In the genomic region with DNA sequence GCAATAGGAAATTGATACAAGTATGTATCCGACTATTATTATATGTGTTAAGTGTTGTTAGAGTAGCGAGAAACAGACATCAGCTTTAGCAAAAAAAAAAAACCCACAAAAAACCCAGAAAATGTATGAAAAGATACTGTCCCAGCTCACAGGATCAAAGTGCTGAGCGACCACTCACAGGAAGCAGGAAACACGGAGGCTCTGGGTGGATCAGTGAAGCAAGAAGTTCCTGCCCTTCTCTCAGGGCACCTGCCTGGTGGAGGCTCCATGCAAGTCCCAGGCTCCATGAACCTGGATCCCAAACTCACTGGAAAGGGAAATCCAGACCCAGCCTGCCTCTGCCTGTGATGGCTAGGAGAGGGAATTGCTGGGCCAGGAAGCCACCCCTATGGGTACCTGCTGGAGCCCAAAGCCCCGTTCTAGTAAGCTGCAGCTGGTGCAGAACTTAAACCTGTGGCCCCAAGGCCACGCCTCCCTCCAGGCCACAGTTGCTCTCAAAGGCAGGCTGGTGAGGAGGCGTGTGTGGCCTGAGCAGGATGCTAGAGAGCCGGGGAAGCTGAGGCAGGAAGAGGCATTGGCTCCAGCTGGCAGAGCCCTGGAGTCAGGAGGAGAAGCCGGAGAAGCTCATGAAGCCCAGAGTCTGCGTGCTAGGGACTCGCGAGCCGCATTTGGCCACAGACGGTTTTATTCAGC, we compare ENCODE assay signal across 11 cellular contexts.
DNase-seq lines count a peak whose midpoint lies in the region; ATAC-seq and TF ChIP-seq lines count a peak whose summit lies in the region.
"Had no signal": no experiment of that assay in that cellular context is flagged by ENCODE, and none has a peak within 500 bp of the region (broad histone marks: within the 10 kb centered on the region; RNA-seq: fewer than 3 reads in every experiment).

No MANE protein-coding gene starts in this region.

- H3K4me3 Mint-ChIP-seq in naive thymus-derived CD8-positive, alpha-beta T cell, result peak overlapping the region in 8 of 10 donors; percentile 46 to 67 (median 57)

- no peak for TF ChIP-seq POLR2A in thyroid gland (IDR thresholded peaks at IDR 0.05)

- H3K27ac ChIP-seq in thyroid gland, result no peak overlapping the region
- H3K27ac ChIP-seq: neutrophil had no signal

- H3K36me3 Mint-ChIP-seq in naive thymus-derived CD8-positive, alpha-beta T cell, result no peaks in the 10 kb centered on the region

- no peaks in the 10 kb centered on the region for H3K4me1 ChIP-seq in thyroid gland

- no peaks in the 10 kb centered on the region for H3K36me3 ChIP-seq in thyroid gland
- H3K36me3 ChIP-seq: neutrophil had no signal

- no peaks in the 10 kb centered on the region for H3K27me3 Mint-ChIP-seq in naive thymus-derived CD8-positive, alpha-beta T cell

- TF ChIP-seq CTCF in thyroid gland (IDR thresholded peaks at IDR 0.05), result no peak

- 82 to 83% methylated on average over 12 to 13 of the region's 14 CpGs for WGBS in thyroid gland, 2 donors

- DNase-seq in KBM-7, result peak; percentile 29
- DNase-seq in activated CD8-positive, alpha-beta memory T cell treated with anti-CD3 and anti-CD28 coated beads, Interleukin-2, amount 50 U/mL, for 4 hours, result peak; percentile 26
- peak in 4 of 10 donors; percentile 19 to 55 (median 26) for DNase-seq in naive thymus-derived CD8-positive, alpha-beta T cell
- no peak for DNase-seq in thyroid gland
- DNase-seq in NCI-H345 (lab: John Stamatoyannopoulos, UW), result no peak
- DNase-seq in HuH-7.5 (ENCODE audit: low spot score), result no peak
- DNase-seq: DMS79 treated with DMSO at 0.1 percent for 48 hours, NCI-H2107 had no signal

- intact Hi-C loops in thyroid gland (cut with DNase I), result no loop called here

- no peaks in the 10 kb centered on the region for H3K9me3 Mint-ChIP-seq in naive thymus-derived CD8-positive, alpha-beta T cell

- H3K4me1 Mint-ChIP-seq in naive thymus-derived CD8-positive, alpha-beta T cell, result peaks cover 10 to 42% (median 32%) of the 10 kb centered on the region in 4 donors

- ATAC-seq in GM18498 (IDR thresholded peaks at IDR 0.05; ENCODE audit: unreplicated experiment), result peak; percentile 67
- ATAC-seq in naive thymus-derived CD8-positive, alpha-beta T cell, result peak; percentile 54 to 58
- no peak for ATAC-seq in HG03469 (IDR thresholded peaks at IDR 0.05; ENCODE audit: unreplicated experiment)

- no peaks in the 10 kb centered on the region for H3K9me3 ChIP-seq in thyroid gland
- H3K9me3 ChIP-seq: neutrophil had no signal

- no peaks in the 10 kb centered on the region for H3K27me3 ChIP-seq in thyroid gland
- H3K27me3 ChIP-seq: neutrophil had no signal

- in situ Hi-C loops in KBM-7 (cut with MboI; ENCODE audit: low pct_unique_long_range_greater_than_20kb, low sequenced_read_pairs), result no loop called here

- H3K27ac Mint-ChIP-seq in naive thymus-derived CD8-positive, alpha-beta T cell, result peak overlapping the region; percentile 32 to 90 (median 74)

- no peak overlapping the region for H3K4me3 ChIP-seq in thyroid gland (replicated peaks in 1 of 3)

- POLR2A ChIA-PET in naive thymus-derived CD8-positive, alpha-beta T cell (lab: Charles Lee), result interaction anchor here (1.3 kb wide), 1 partner anchor 10 kb away, joined by 3 read pairs; no protein-coding TSS in a partner anchor

Comparison
In these comparisons a context has a peak if more than half of its experiments do, and no peak if none do; other contexts are left out.
1. DNase-seq: peak in KBM-7 (single experiment) and activated CD8-positive, alpha-beta memory T cell treated with anti-CD3 and anti-CD28 coated beads, Interleukin-2, amount 50 U/mL, for 4 hours (single experiment); none in thyroid gland (0 of 2), NCI-H345 (single experiment) and HuH-7.5 (single experiment).